ENCODE assay signal across 28 cellular contexts in the genomic region with DNA sequence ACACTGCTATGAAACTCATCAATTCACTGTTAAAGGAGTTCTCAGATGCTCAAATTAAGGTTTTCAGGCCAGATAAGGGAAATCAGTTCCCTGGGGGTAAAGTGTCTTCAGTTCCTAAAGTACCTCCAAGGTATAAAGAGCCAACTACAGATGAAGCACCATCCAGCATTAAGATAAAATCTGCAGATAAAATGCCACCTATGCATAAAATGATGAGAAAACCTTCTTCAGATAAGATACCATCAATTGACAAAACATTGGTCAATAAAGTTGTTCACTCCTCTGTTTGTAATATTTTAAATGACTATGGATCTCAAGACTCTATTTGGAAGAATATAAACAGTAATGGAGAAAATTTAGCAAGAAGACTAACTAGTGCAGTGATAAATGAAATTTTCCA.
"Had no signal": no experiment of that assay in that cellular context is flagged by ENCODE, and none has a peak within 500 bp of the region (broad histone marks: within the 10 kb centered on the region; RNA-seq: fewer than 3 reads in every experiment).

No MANE protein-coding gene starts in this region.

- H3K36me3 ChIP-seq: neutrophil, spleen, stomach, thoracic aorta, thyroid gland, tibial nerve, upper lobe of left lung, vagina had no signal

- ATAC-seq: naive thymus-derived CD8-positive, alpha-beta T cell; natural killer cell treated with Interleukin-12 subunit alpha and Interleukin-12 subunit beta and Interleukin-15 and Interleukin-18, amount 100 ng/mL, for 72 hours; psoas muscle; right cardiac atrium; sciatic nerve; stimulated activated memory B cell treated with anti-CD40 and anti-IgM and Interleukin-4, amounts not matched to agents 10 μg/mL and 1 μg/mL and 100 μg/mL, for 72 hours had no signal

- DNase-seq: naive B cell; naive thymus-derived CD8-positive, alpha-beta T cell; nephron progenitor cell; nucleus accumbens; posterior cingulate gyrus; psoas muscle; right cardiac atrium; spleen; stimulated activated CD4-positive, alpha-beta T cell treated with anti-CD3 and anti-CD28 coated beads, Interleukin-12 subunit alpha, Interleukin-12 subunit beta, amount 100 ng/mL, for 4 hours; stimulated activated CD4-positive, alpha-beta T cell treated with anti-CD3 and anti-CD28 coated beads, Interleukin-1b, Interleukin-23, amount 100 ng/mL, for 48 hours; stimulated activated CD4-positive, alpha-beta T cell treated with anti-CD3 and anti-CD28 coated beads, Interleukin-4, amount 100 ng/mL, for 1 hour; stimulated activated CD4-positive, alpha-beta T cell treated with anti-CD3 and anti-CD28 coated beads, Interleukin-4, amount 100 ng/mL, for 4 hours; stimulated activated CD8-positive, alpha-beta memory T cell treated with anti-CD3 and anti-CD28 coated beads, Interleukin-4, amount 100 ng/mL, for 48 hours; stimulated activated naive CD4-positive, alpha-beta T cell; stomach; thyroid gland; upper lobe of left lung had no signal

- FAIRE-seq: urothelium cell line had no signal

- H2AFZ ChIP-seq: parathyroid adenoma had no signal

- H3K9me3 ChIP-seq: neutrophil, psoas muscle, thoracic aorta, thyroid gland, tibial nerve, upper lobe of left lung, vagina had no signal

- H3K4me2 ChIP-seq: smooth muscle cell had no signal

- H3K9ac ChIP-seq: parathyroid adenoma had no signal

- H3K27me3 ChIP-seq: neutrophil, spleen, stomach, thyroid gland, tibial nerve, upper lobe of left lung, vagina had no signal

- H3K27ac ChIP-seq: neutrophil, parathyroid adenoma, psoas muscle, skin epidermis, spleen, stomach, thoracic aorta, thyroid gland, tibial nerve, upper lobe of left lung, vagina had no signal

- H3K4me3 ChIP-seq: psoas muscle, skin epidermis, smooth muscle cell, spleen, stomach, thoracic aorta, thyroid gland, tibial nerve, upper lobe of left lung, vagina had no signal

- H3K79me2 ChIP-seq: parathyroid adenoma had no signal

- H3K4me1 ChIP-seq: parathyroid adenoma, psoas muscle, spleen, stomach, thyroid gland, tibial nerve, upper lobe of left lung, vagina had no signal
